30 cellular contexts compared by ENCODE assay signal in genomic region chr9:37624073-37624472, GRCh38. TPM values are rescaled to one million over a fixed set of nuclear protein-coding genes. Genes with fewer than 3 reads are reported as not detected.
"Had no signal": no experiment of that assay in that cellular context is flagged by ENCODE, and none has a peak within 500 bp of the region (broad histone marks: within the 10 kb centered on the region; RNA-seq: fewer than 3 reads in every experiment).

No MANE protein-coding gene starts in this region.

- H3K27me3 ChIP-seq: MG63, Peyer's patch, SJCRH30 had no signal

- H3K9me3 ChIP-seq: MG63, Peyer's patch, SJCRH30 had no signal

- H3K9me3 Mint-ChIP-seq: T-cell; T-helper 1 cell treated with Interleukin-12 subunit alpha and Interleukin-12 subunit beta and Interleukin-4 antibody, amounts not matched to agents 30 μg/mL and 1 μg/mL, for 36 hours had no signal

- H3K27ac Mint-ChIP-seq: T-cell; T-helper 1 cell treated with Interleukin-12 subunit alpha and Interleukin-12 subunit beta and Interleukin-4 antibody, amounts not matched to agents 30 μg/mL and 1 μg/mL, for 36 hours had no signal

- H3K4me3 ChIP-seq: MG63, Peyer's patch, SJCRH30, SK-N-MC had no signal

- ATAC-seq: HepG2, PC-3, Right ventricle myocardium inferior, T-cell had no signal

- DNase-seq: IMR-90; Karpas-422; KG1; MG63; NCI-H1092; NCI-H1105 treated with DMSO at 0.1 percent for 48 hours; NCI-H1436 treated with DMSO at 0.1 percent for 48 hours; NCI-H187; NCI-H2029; NCI-H2081 treated with DMSO at 0.1 percent for 48 hours; NCI-H2171; NCI-H226; NCI-H446; NCI-H510A; NCI-H524 treated with DMSO at 0.1 percent for 48 hours; NCI-H748 treated with DMSO at 0.1 percent for 48 hours; NK-92 treated with Interleukin-12 subunit alpha and Interleukin-12 subunit beta, amount 100 ng/mL, for 24 hours; PC-3; Peyer's patch; SHP77 treated with DMSO at 0.1 percent for 48 hours; SJCRH30; SW 1271; T-cell had no signal

- H3K4me1 ChIP-seq: Peyer's patch had no signal

- H3K36me3 ChIP-seq: MG63, Peyer's patch, SJCRH30 had no signal

- H3K27ac ChIP-seq: Peyer's patch, SJCRH30, SK-N-MC had no signal

- H3K36me3 Mint-ChIP-seq: T-cell had no signal

- H3K4me1 Mint-ChIP-seq: T-cell had no signal

- H3K4me3 Mint-ChIP-seq: T-cell; T-helper 1 cell treated with Interleukin-12 subunit alpha and Interleukin-12 subunit beta and Interleukin-4 antibody, amounts not matched to agents 30 μg/mL and 1 μg/mL, for 36 hours had no signal

RNA-seq across cellular contexts. Expression of gene FRMPD1, which starts 26.7 kb away (rescaled TPM):
- total RNA-seq: HepG2, HT1080, IMR-90, OCI-LY7, PC-3, RPMI7951, T-cell had no signal
